2 cellular contexts compared by ENCODE assay signal in genomic region chr6:82220167-82220566, GRCh38.
A peak's percentile ranks its signal among the peaks of the same experiment; 100 is the strongest.
TF ChIP-seq lines count a peak whose summit lies in the region.

No MANE protein-coding gene starts in this region.

TF ChIP-seq in HepG2, 621 proteins besides CTCF, POLR2A, EP300 and RAD21:
- TF ChIP-seq ZNF362 (CRISPR knock-in tag; IDR thresholded peaks at IDR 0.05; ENCODE audit: borderline replicate concordance) (no peak), ZNF772 (CRISPR knock-in tag; IDR thresholded peaks at IDR 0.05) (no peak), CEBPB (IDR thresholded peaks at IDR 0.05; ENCODE audit: borderline replicate concordance, low read depth, low read length) (peak; percentile 63; the same call in 1 of the 2 replicates), AKAP8 (CRISPR knock-in tag; IDR thresholded peaks at IDR 0.05) (no peak), ZZZ3 (CRISPR knock-in tag; IDR thresholded peaks at IDR 0.05; ENCODE audit: borderline replicate concordance) (no peak)
- TF ChIP-seq, protein P1, sequence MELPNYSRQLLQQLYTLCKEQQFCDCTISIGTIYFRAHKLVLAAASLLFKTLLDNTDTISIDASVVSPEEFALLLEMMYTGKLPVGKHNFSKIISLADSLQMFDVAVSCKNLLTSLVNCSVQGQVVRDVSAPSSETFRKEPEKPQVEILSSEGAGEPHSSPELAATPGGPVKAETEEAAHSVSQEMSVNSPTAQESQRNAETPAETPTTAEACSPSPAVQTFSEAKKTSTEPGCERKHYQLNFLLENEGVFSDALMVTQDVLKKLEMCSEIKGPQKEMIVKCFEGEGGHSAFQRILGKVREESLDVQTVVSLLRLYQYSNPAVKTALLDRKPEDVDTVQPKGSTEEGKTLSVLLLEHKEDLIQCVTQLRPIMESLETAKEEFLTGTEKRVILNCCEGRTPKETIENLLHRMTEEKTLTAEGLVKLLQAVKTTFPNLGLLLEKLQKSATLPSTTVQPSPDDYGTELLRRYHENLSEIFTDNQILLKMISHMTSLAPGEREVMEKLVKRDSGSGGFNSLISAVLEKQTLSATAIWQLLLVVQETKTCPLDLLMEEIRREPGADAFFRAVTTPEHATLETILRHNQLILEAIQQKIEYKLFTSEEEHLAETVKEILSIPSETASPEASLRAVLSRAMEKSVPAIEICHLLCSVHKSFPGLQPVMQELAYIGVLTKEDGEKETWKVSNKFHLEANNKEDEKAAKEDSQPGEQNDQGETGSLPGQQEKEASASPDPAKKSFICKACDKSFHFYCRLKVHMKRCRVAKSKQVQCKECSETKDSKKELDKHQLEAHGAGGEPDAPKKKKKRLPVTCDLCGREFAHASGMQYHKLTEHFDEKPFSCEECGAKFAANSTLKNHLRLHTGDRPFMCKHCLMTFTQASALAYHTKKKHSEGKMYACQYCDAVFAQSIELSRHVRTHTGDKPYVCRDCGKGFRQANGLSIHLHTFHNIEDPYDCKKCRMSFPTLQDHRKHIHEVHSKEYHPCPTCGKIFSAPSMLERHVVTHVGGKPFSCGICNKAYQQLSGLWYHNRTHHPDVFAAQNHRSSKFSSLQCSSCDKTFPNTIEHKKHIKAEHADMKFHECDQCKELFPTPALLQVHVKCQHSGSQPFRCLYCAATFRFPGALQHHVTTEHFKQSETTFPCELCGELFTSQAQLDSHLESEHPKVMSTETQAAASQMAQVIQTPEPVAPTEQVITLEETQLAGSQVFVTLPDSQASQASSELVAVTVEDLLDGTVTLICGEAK (IDR thresholded peaks at IDR 0.05), result no peak
- TF ChIP-seq, protein P1 (CRISPR knock-in tag; IDR thresholded peaks at IDR 0.05), result no peak

TF ChIP-seq in IMR-90, 13 proteins besides CTCF, POLR2A, EP300 and RAD21:
- no peak for TF ChIP-seq FOS (IDR thresholded peaks at IDR 0.05; ENCODE audit: low read depth, low read length)
- peak; percentile 71 for TF ChIP-seq CEBPB (IDR thresholded peaks at IDR 0.05; ENCODE audit: low read depth, low read length)
TF ChIP-seq in IMR-90: peak in this region for 1.
